18 cellular contexts compared by ENCODE assay signal in the genomic region with DNA sequence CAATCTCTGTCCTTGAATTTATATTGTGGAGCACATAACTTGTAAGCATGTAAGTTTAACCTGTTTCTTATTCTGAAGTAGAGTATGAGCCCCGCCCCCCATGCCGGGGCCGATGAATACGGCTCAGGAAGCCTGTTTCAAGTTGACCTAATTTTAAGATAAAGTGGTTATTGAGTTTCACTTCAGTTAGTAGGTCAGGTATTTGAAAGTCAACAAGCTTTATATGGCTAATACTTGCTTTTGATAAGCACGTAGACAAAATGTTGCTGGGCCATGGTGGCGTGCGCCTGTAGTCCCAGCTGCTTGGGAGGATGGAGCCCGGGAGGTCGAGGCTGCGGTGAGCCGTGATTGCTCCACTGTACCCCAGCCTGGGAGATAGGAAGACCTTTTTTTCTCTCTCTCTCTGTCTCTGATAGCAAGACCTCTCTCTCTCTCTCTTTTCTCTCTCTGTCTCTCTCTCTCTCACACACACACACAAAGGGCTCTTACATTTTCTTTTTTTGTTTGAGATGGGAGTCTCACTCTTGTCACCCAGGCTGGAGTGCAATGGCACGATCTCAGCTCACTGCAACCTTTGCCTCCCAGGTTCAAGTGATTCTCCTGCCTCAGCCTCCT. TPM values are rescaled to one million over a fixed set of nuclear protein-coding genes. Genes with fewer than 3 reads are reported as not detected.
DNase-seq lines count a peak whose midpoint lies in the region; ATAC-seq and TF ChIP-seq lines count a peak whose summit lies in the region.
"Had no signal": no experiment of that assay in that cellular context is flagged by ENCODE, and none has a peak within 500 bp of the region (broad histone marks: within the 10 kb centered on the region; RNA-seq: fewer than 3 reads in every experiment).

No MANE protein-coding gene starts in this region.

- peaks cover 15% of the 10 kb centered on the region; the same call in 1 of the 2 replicates for H3K36me3 ChIP-seq in PC-9 (ENCODE audit: low read depth)

- peaks cover 6% of the 10 kb centered on the region; the same call in 1 of the 2 replicates for H3K4me1 ChIP-seq in H9 (ENCODE audit: insufficient read depth, low read length)
- no peaks in the 10 kb centered on the region for H3K4me1 ChIP-seq in PC-9 (replicated peaks; ENCODE audit: insufficient read depth)

- H3K14ac ChIP-seq in H9 (ENCODE audit: insufficient read depth, low read length): no peak overlapping the region

- CTCF ChIA-PET in PC-9 (lab: Charles Lee): interaction anchor here (0.6 to 0.7 kb wide), 2 partner anchors 38 to 747 kb away, joined by 3 to 4 read pairs; a partner anchor contains a TSS

- H2AK5ac ChIP-seq in H9 (ENCODE audit: insufficient read length, low read length): no peak overlapping the region

- no peaks in the 10 kb centered on the region for H4K20me1 ChIP-seq in H9 (ENCODE audit: control insufficient read depth, insufficient read depth, insufficient read length)
- peaks cover 8% of the 10 kb centered on the region; the same call in 1 of the 2 replicates for H4K20me1 ChIP-seq in PC-9 (ENCODE audit: insufficient read depth)

- no peak overlapping the region for H3T11ph ChIP-seq in H9 (ENCODE audit: low read length)

- H3K9me3 ChIP-seq in H9 (ENCODE audit: control insufficient read depth, low read depth, low read length) (no peaks in the 10 kb centered on the region), PC-9 (ENCODE audit: insufficient read depth, low read depth) (no peaks in the 10 kb centered on the region)
- H3K9me3 ChIP-seq: stomach had no signal

- TF ChIP-seq CTCF in H9 (conservative IDR thresholded peaks at IDR 0.05): no peak
- no peak for TF ChIP-seq CTCF in PC-9 (conservative IDR thresholded peaks at IDR 0.05)

- peaks cover 37% of the 10 kb centered on the region for H3K4me1 Mint-ChIP-seq in activated T-cell treated with anti-CD3 and anti-CD28 coated beads, Interleukin-2, amount 50 U/mL, for 72 hours (ENCODE audit: low read depth)
- H3K4me1 Mint-ChIP-seq in H9: peaks cover 28 to 39% of the 10 kb centered on the region in 2 experiments
- H3K4me1 Mint-ChIP-seq in naive thymus-derived CD8-positive, alpha-beta T cell: peaks cover 29 to 52% (median 49%) of the 10 kb centered on the region in 4 donors

- POLR2A ChIA-PET in naive thymus-derived CD8-positive, alpha-beta T cell (lab: Charles Lee): no interaction called here
- POLR2A ChIA-PET in PC-9 (lab: Charles Lee; ENCODE audit: unreplicated experiment): no interaction called here

- no peak overlapping the region for H2BK120ac ChIP-seq in H9 (ENCODE audit: low read depth, low read length, poor library complexity, severe bottlenecking)

- H3K23me2 ChIP-seq in H9 (ENCODE audit: insufficient read length, low read depth, low read length, poor library complexity, severe bottlenecking): no peaks in the 10 kb centered on the region

- no peak overlapping the region for H3K27ac ChIP-seq in H9 (ENCODE audit: insufficient read length, low read depth, low read length)
- no peak overlapping the region for H3K27ac ChIP-seq in PC-9
- H3K27ac ChIP-seq: stomach had no signal

- H3K9ac ChIP-seq in H9 (ENCODE audit: extremely low read depth, insufficient read length, low read length): no peak overlapping the region

- peak overlapping the region in 1 of 2 donors; percentile 23 for H3K4me3 Mint-ChIP-seq in activated T-cell treated with anti-CD3 and anti-CD28 coated beads, Interleukin-2, amount 50 U/mL, for 72 hours
- H3K4me3 Mint-ChIP-seq in H9: 0 out of 5 replicates have a peak overlapping the region, but pooled peaks of 1 of the 2 experiments have one; percentile 19
- peak overlapping the region in 6 of 10 donors; percentile 10 to 58 (median 30) for H3K4me3 Mint-ChIP-seq in naive thymus-derived CD8-positive, alpha-beta T cell
- H3K4me3 Mint-ChIP-seq: neural crest cell, type B pancreatic cell had no signal

- peaks cover 10% of the 10 kb centered on the region for H3K79me1 ChIP-seq in H9 (ENCODE audit: insufficient read depth, low read depth, low read length, poor library complexity, severe bottlenecking)

- WGBS in H9 (ENCODE audit: extremely low coverage, insufficient read length, low lambda C conversion rate): no CpG with 5 or more reads among the region's 12 CpGs

- H3K27me3 ChIP-seq in H9 (ENCODE audit: insufficient read depth, low read length): no peaks in the 10 kb centered on the region
- no peaks in the 10 kb centered on the region for H3K27me3 ChIP-seq in PC-9 (ENCODE audit: insufficient read depth, low read depth)
- H3K27me3 ChIP-seq: stomach had no signal

- no peak overlapping the region for H2BK20ac ChIP-seq in H9 (ENCODE audit: low read depth, low read length, poor library complexity, severe bottlenecking)

- H3K9me3 Mint-ChIP-seq in activated T-cell treated with anti-CD3 and anti-CD28 coated beads, Interleukin-2, amount 50 U/mL, for 72 hours: no peaks in the 10 kb centered on the region
- H3K9me3 Mint-ChIP-seq in H9: no peaks in the 10 kb centered on the region
- H3K9me3 Mint-ChIP-seq in naive thymus-derived CD8-positive, alpha-beta T cell: no peaks in the 10 kb centered on the region
- H3K9me3 Mint-ChIP-seq: neural crest cell, type B pancreatic cell had no signal

- no peak overlapping the region for H4K8ac ChIP-seq in H9 (replicated peaks; ENCODE audit: insufficient read length, low read depth, low read length)

- no peak overlapping the region for H2BK12ac ChIP-seq in H9 (ENCODE audit: insufficient read length, low read depth, low read length)

- BruUV-seq in PC-9 (replicated peaks; lab: Mats Ljungman, UMichigan): no TSS peak

- H3K4me2 ChIP-seq in H9 (ENCODE audit: insufficient read depth, insufficient read length, low read length) (no peak overlapping the region), PC-9 (no peak overlapping the region)

- H3F3A ChIP-seq in PC-9 (ENCODE audit: insufficient read depth, low read depth): peaks cover 20% of the 10 kb centered on the region; the same call in 1 of the 2 replicates

- H3K36me3 Mint-ChIP-seq in activated T-cell treated with anti-CD3 and anti-CD28 coated beads, Interleukin-2, amount 50 U/mL, for 72 hours (ENCODE audit: insufficient read depth in 2 of 2): peaks cover 7 to 17% of the 10 kb centered on the region in 2 donors
- peaks cover 28 to 41% (median 39%) of the 10 kb centered on the region in 3 experiments for H3K36me3 Mint-ChIP-seq in H9 (ENCODE audit: insufficient read depth in 1 of 3, low read depth in 3 of 3)
- H3K36me3 Mint-ChIP-seq in naive thymus-derived CD8-positive, alpha-beta T cell: peaks cover 0 to 3% (median 2%) of the 10 kb centered on the region in 3 donors

- H3K27ac Mint-ChIP-seq in activated T-cell treated with anti-CD3 and anti-CD28 coated beads, Interleukin-2, amount 50 U/mL, for 72 hours: no peak overlapping the region
- H3K27ac Mint-ChIP-seq in H9: peak overlapping the region in 2 of 3 experiments; percentile 19 to 42; a peak in 2 of 7 replicates
- peak overlapping the region in 9 of 10 donors; percentile 6 to 85 (median 58) for H3K27ac Mint-ChIP-seq in naive thymus-derived CD8-positive, alpha-beta T cell
- H3K27ac Mint-ChIP-seq: type B pancreatic cell had no signal

- no peak overlapping the region for H4K91ac ChIP-seq in H9 (ENCODE audit: insufficient read length, low read depth, low read length)

- H3K79me2 ChIP-seq in H9 (ENCODE audit: insufficient read depth, low read length): peaks cover 5% of the 10 kb centered on the region; the same call in 1 of the 2 replicates
- H3K79me2 ChIP-seq in PC-9 (ENCODE audit: low read depth): peaks cover 16% of the 10 kb centered on the region

- no peak overlapping the region for H2BK15ac ChIP-seq in H9 (ENCODE audit: low read depth, low read length)

- intact Hi-C loops in PC-9 (cut with micrococcal nuclease; ENCODE audit: unreplicated experiment): no loop called here

- H3K4ac ChIP-seq in H9 (ENCODE audit: low read depth, low read length): no peak overlapping the region

- no peaks in the 10 kb centered on the region for H3K9me2 ChIP-seq in PC-9 (ENCODE audit: insufficient read depth)

- ATAC-seq in activated T-cell treated with anti-CD3 and anti-CD28 coated beads, Interleukin-2, amount 50 U/mL, for 72 hours (replicated peaks in 1 of 2): no peak
- no peak for ATAC-seq in naive thymus-derived CD8-positive, alpha-beta T cell

- peak; percentile 29 for DNase-seq in activated T-cell treated with anti-CD3 and anti-CD28 coated beads, Interleukin-2, amount 50 U/mL, for 1 hour
- no peak for DNase-seq in activated T-cell treated with anti-CD3 and anti-CD28 coated beads, Interleukin-2, amount 50 U/mL, for 72 hours
- DNase-seq in H9 (no peak), foreskin melanocyte (no peak), PC-9 (no peak), medulla oblongata (ENCODE audit: extremely low spot score) (no peak)
- DNase-seq in activated effector memory CD4-positive, alpha-beta T cell treated with anti-CD3 and anti-CD28 coated beads, Interleukin-2, amount 50 U/mL, for 16 hours: peak; percentile 80
- DNase-seq in naive thymus-derived CD8-positive, alpha-beta T cell: no peak
- DNase-seq: caudate nucleus, DMS79 treated with DMSO at 0.1 percent for 48 hours, KG1, mesendoderm, NCI-H1048, NCI-H526, SHP77 treated with DMSO at 0.1 percent for 48 hours, stomach had no signal

- H3K27me3 Mint-ChIP-seq in activated T-cell treated with anti-CD3 and anti-CD28 coated beads, Interleukin-2, amount 50 U/mL, for 72 hours (ENCODE audit: low read depth): peaks cover 9% of the 10 kb centered on the region
- no peaks in the 10 kb centered on the region for H3K27me3 Mint-ChIP-seq in H9 (ENCODE audit: low read depth)
- H3K27me3 Mint-ChIP-seq in naive thymus-derived CD8-positive, alpha-beta T cell: no peaks in the 10 kb centered on the region
- H3K27me3 Mint-ChIP-seq: type B pancreatic cell had no signal

- no peak overlapping the region for H3K23ac ChIP-seq in H9 (ENCODE audit: insufficient read length, low read depth, low read length)

- H4K5ac ChIP-seq in H9 (ENCODE audit: insufficient read length, low read depth, low read length): no peak overlapping the region

- no peak overlapping the region for H3K18ac ChIP-seq in H9 (ENCODE audit: insufficient read length, low read depth, low read length)

- no peak overlapping the region for H2AFZ ChIP-seq in H9 (ENCODE audit: low read length)
- H2AFZ ChIP-seq in PC-9: no peak overlapping the region

- H3K4me3 ChIP-seq in PC-9: no peak overlapping the region
- H3K4me3 ChIP-seq: stomach had no signal

- H2BK5ac ChIP-seq in H9 (ENCODE audit: insufficient read length, low read length): no peak overlapping the region

- H3K56ac ChIP-seq in H9 (ENCODE audit: insufficient read length, low read depth, low read length): no peak overlapping the region

RNA-seq across cellular contexts. Expression of a gene that starts 14.4 kb away (rescaled TPM):
- 10 to 100 TPM; 74.2 to 76.8 TPM for total RNA-seq in activated T-cell treated with anti-CD3 and anti-CD28 coated beads, Interleukin-2, amount 50 U/mL, for 72 hours
- total RNA-seq in H9 (2021): 231 and 250 TPM in 2 replicates
- total RNA-seq in naive thymus-derived CD8-positive, alpha-beta T cell: 10 to 100 TPM; 29.9 to 30.9 TPM
- polyA plus RNA-seq in naive thymus-derived CD8-positive, alpha-beta T cell: 10 to 100 TPM; 25.1 to 44.4 (median 32.5) TPM
- 131 and 132 TPM in 2 replicates for total RNA-seq in PC-9 (2021)

Comparison
In these comparisons a context has a peak if more than half of its experiments do, and no peak if none do; other contexts are left out.
1. DNase-seq: peak in activated T-cell treated with anti-CD3 and anti-CD28 coated beads, Interleukin-2, amount 50 U/mL, for 1 hour (single experiment) and activated effector memory CD4-positive, alpha-beta T cell treated with anti-CD3 and anti-CD28 coated beads, Interleukin-2, amount 50 U/mL, for 16 hours (single experiment); none in activated T-cell treated with anti-CD3 and anti-CD28 coated beads, Interleukin-2, amount 50 U/mL, for 72 hours (0 of 2), H9 (single experiment), naive thymus-derived CD8-positive, alpha-beta T cell (0 of 10), foreskin melanocyte (single experiment), PC-9 (0 of 2) and medulla oblongata (single experiment).